ENCODE assay signal across 18 cellular contexts in genomic region chr1:10257851-10258250, GRCh38. TPM values are rescaled to one million over a fixed set of nuclear protein-coding genes. Genes with fewer than 3 reads are reported as not detected.
DNase-seq lines count a peak whose midpoint lies in the region; ATAC-seq, FAIRE-seq and TF ChIP-seq lines count a peak whose summit lies in the region.
"Had no signal": no experiment of that assay in that cellular context is flagged by ENCODE, and none has a peak within 500 bp of the region (broad histone marks: within the 10 kb centered on the region; RNA-seq: fewer than 3 reads in every experiment).

No MANE protein-coding gene starts in this region.

- H3K9me3 ChIP-seq in small intestine (ENCODE audit: control insufficient read depth, low read depth), result no peaks in the 10 kb centered on the region
- H3K9me3 ChIP-seq in WERI-Rb-1 (ENCODE audit: severe bottlenecking), result no peaks in the 10 kb centered on the region
- H3K9me3 ChIP-seq: testis had no signal

- DNase-seq in LHCN-M2 (ENCODE audit: low read depth) (peak; percentile 15), cardiac fibroblast (ENCODE audit: low read depth in 2 of 2) (peak; percentile 12 to 57), left lobe of liver (ENCODE audit: low spot score) (no peak), small intestine (peak; percentile 58), epidermal melanocyte (ENCODE audit: insufficient read length, low spot score) (no peak), WERI-Rb-1 (no peak)
- DNase-seq: amygdala; DND-41; mammary epithelial cell; NCI-H187 treated with DMSO at 0.1 percent for 48 hours; NCI-H774; right cardiac atrium; stimulated activated CD4-positive, alpha-beta T cell treated with anti-CD3 and anti-CD28 coated beads, Interleukin-2, amount 100 ng/mL, for 24 hours; testis had no signal

- TF ChIP-seq CTCF in cardiac fibroblast (IDR thresholded peaks at IDR 0.05; ENCODE audit: low read depth, low read length) (no peak), WERI-Rb-1 (IDR thresholded peaks at IDR 0.05; ENCODE audit: low read depth, low read length) (no peak)

- H3K4me3 ChIP-seq in cardiac fibroblast (replicated peaks in 1 of 2; ENCODE audit: low read depth in 2 of 2, low read length in 2 of 2) (no peak overlapping the region), small intestine (ENCODE audit: low read depth in 1 of 2, low read length in 2 of 2) (no peak overlapping the region), WERI-Rb-1 (ENCODE audit: low read depth, low read length) (no peak overlapping the region)
- H3K4me3 ChIP-seq: testis had no signal

- no peak for FAIRE-seq in small intestine (lab: Jason Lieb, UNC)

- H3K27me3 ChIP-seq in small intestine (ENCODE audit: control insufficient read depth in 2 of 2, insufficient read depth in 2 of 2, low read length in 2 of 2) (no peaks in the 10 kb centered on the region), WERI-Rb-1 (ENCODE audit: insufficient read depth, low read depth, severe bottlenecking) (no peaks in the 10 kb centered on the region)
- H3K27me3 ChIP-seq: testis had no signal

- WGBS in small intestine, 3 donors, result 13 to 59% (median 50%) methylated on average over 4 of the region's 4 CpGs

- peaks cover 0 to 5% of the 10 kb centered on the region in 2 donors for H3K4me1 ChIP-seq in small intestine (ENCODE audit: control insufficient read depth in 2 of 2, insufficient read depth in 1 of 2, low read depth in 1 of 2, low read length in 1 of 2)

- H3K27ac ChIP-seq in small intestine (ENCODE audit: low read depth in 1 of 2, low read length in 1 of 2) (peak overlapping the region; percentile 29 to 45), WERI-Rb-1 (no peak overlapping the region)
- H3K27ac ChIP-seq: C4-2B, testis had no signal

- peak; percentile 40 for ATAC-seq in left lobe of liver
- no peak for ATAC-seq in HG03457 (IDR thresholded peaks at IDR 0.05; ENCODE audit: unreplicated experiment)
- ATAC-seq in HG03521 (IDR thresholded peaks at IDR 0.05; ENCODE audit: unreplicated experiment), result no peak
- ATAC-seq: Panc1, right cardiac atrium had no signal

- no peaks in the 10 kb centered on the region for H3K36me3 ChIP-seq in small intestine (ENCODE audit: control insufficient read depth in 2 of 2, insufficient read depth in 2 of 2, low read length in 2 of 2)
- H3K36me3 ChIP-seq in WERI-Rb-1, result peaks cover 61% of the 10 kb centered on the region

RNA-seq across cellular contexts. Expression of gene KIF1B, which starts 47.5 kb away (rescaled TPM):
- 23.5 and 33.2 TPM in 2 replicates for total RNA-seq in LHCN-M2 (2014; rRNA removed)
- polyA plus RNA-seq in LHCN-M2 (2012), result 14.1 TPM
- 28.5 TPM for total RNA-seq in left lobe of liver
- 10 to 100 TPM in 2 of 3 donors, 1 to 10 TPM in 1; 6.8 to 13.7 (median 11.4) TPM for polyA plus RNA-seq in small intestine

Comparison
In these comparisons a context has a peak if more than half of its experiments do, and no peak if none do; other contexts are left out.
1. DNase-seq: peak in LHCN-M2 (single experiment), cardiac fibroblast (2 of 2) and small intestine (single experiment); none in left lobe of liver (single experiment), epidermal melanocyte (single experiment) and WERI-Rb-1 (single experiment).